1 cellular context compared by ENCODE assay signal in the genomic region with DNA sequence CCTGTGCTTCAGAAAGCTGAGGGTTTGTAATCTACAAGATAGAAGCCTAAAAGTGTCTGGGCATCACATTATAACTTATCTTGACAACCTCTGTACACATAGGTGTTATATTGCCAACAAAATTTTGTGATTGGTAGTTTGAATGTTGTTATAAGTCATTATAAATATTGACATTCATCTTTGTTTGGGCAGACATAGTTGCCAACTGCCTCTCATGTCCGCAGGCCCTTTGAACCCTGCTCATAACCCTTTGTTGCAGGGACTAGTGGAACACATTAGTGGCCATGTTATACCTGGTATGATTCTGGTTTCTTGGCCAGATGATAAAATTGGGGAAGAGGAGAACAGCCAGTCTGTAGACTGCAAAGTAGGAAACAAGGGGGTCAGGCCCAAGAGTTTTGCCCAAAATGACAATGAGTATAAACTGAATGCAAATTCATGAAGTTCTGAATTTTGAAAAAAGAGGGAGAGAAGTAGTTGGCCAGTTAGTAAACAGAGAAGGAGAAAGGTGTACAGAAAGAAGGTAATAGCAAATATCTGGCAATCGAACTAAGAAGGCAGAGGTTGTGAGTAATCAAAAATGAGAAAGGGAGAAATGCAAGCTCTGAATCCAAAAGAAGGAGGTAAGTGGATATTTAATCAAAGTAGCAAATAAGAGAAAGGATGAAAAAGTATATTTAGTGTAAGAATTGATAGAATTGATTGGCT.
TF ChIP-seq lines count a peak whose summit lies in the region.

No MANE protein-coding gene starts in this region.

TF ChIP-seq in K562, 482 proteins besides CTCF, POLR2A, EP300 and RAD21:
- no peak for TF ChIP-seq HNRNPH1 (optimal IDR thresholded peaks at IDR 0.05; ENCODE audit: low read depth, low read length)
- TF ChIP-seq CHCHD3 (CRISPR knock-in tag; IDR thresholded peaks at IDR 0.05), result no peak
- TF ChIP-seq SETDB1 (IDR thresholded peaks at IDR 0.05; ENCODE audit: low read length), result no peak
- TF ChIP-seq BACH1 (tag; IDR thresholded peaks at IDR 0.05), result no peak
- TF ChIP-seq CEBPB (tag; IDR thresholded peaks at IDR 0.05), result no peak
- TF ChIP-seq CAMTA2 (CRISPR knock-in tag; conservative IDR thresholded peaks at IDR 0.05), result no peak
- TF ChIP-seq SUPT5H (IDR thresholded peaks at IDR 0.05), result no peak
- no peak for TF ChIP-seq MXD1 (CRISPR knock-in tag; IDR thresholded peaks at IDR 0.05; ENCODE audit: borderline replicate concordance, poor library complexity, severe bottlenecking)
TF ChIP-seq in K562: peak in this region for 0.
